Comparison of ENCODE assay signal across 8 cellular contexts in the genomic region with DNA sequence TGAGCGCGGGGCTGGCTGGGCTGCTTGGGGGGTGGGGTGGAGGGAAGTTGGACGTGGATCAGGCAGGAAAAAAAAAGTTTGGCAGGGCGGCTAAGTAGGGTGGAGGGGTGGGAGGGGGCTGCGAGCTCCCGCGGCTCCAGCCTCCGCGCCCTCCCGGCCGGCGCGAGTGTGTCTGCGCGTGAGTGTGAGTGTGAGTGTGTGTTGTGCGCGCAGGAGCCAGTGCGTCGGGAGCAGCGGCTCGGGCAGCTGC. TPM values are rescaled to one million over a fixed set of nuclear protein-coding genes. Genes with fewer than 3 reads are reported as not detected.
A peak's percentile ranks its signal among the peaks of the same experiment; 100 is the strongest.
DNase-seq lines count a peak whose midpoint lies in the region; ATAC-seq, FAIRE-seq and TF ChIP-seq lines count a peak whose summit lies in the region.

No MANE protein-coding gene starts in this region.

- TF ChIP-seq POLR2A in esophagus muscularis mucosa (IDR thresholded peaks at IDR 0.05; ENCODE audit: low read depth): no peak
- no peak for TF ChIP-seq POLR2A in H54 (IDR thresholded peaks at IDR 0.05; ENCODE audit: low read depth, low read length)

- peak; percentile 50 for DNase-seq in CMK (ENCODE audit: low read depth)
- no peak for DNase-seq in SJCRH30
- no peak for DNase-seq in esophagus muscularis mucosa (ENCODE audit: extremely low spot score)
- no peak for DNase-seq in omental fat pad (ENCODE audit: low spot score)
- no peak for DNase-seq in activated effector memory CD4-positive, alpha-beta T cell treated with anti-CD3 and anti-CD28 coated beads, Interleukin-2, amount 50 U/mL, for 16 hours
- no peak for DNase-seq in NCI-H524 (lab: John Stamatoyannopoulos, UW)
- no peak for DNase-seq in NAMALWA (ENCODE audit: low spot score)
- DNase-seq in H54 (ENCODE audit: insufficient read length, low spot score): no peak

- H3K27me3 ChIP-seq in SJCRH30: no peaks in the 10 kb centered on the region
- H3K27me3 ChIP-seq in esophagus muscularis mucosa: no peaks in the 10 kb centered on the region

- no peaks in the 10 kb centered on the region for H3K9me3 ChIP-seq in SJCRH30 (replicated peaks)
- no peaks in the 10 kb centered on the region for H3K9me3 ChIP-seq in esophagus muscularis mucosa

- intact Hi-C loops in esophagus muscularis mucosa (cut with DNase I): loop anchor here (5.0 to 10.0 kb wide), 3 partner anchors 35 to 798 kb away; no protein-coding TSS in a partner anchor

- peak; percentile 1 for ATAC-seq in omental fat pad (ENCODE audit: low FRiP score)

- H3K36me3 ChIP-seq in SJCRH30 (no peaks in the 10 kb centered on the region), esophagus muscularis mucosa (no peaks in the 10 kb centered on the region)

- no peak for TF ChIP-seq CTCF in esophagus muscularis mucosa (IDR thresholded peaks at IDR 0.05)
- TF ChIP-seq CTCF in omental fat pad (IDR thresholded peaks at IDR 0.05): no peak

- 0% methylated on average over 21 of the region's 21 CpGs for WGBS in esophagus muscularis mucosa

- no peak for FAIRE-seq in H54 (lab: Jason Lieb, UNC)

- no peak for TF ChIP-seq EP300 in esophagus muscularis mucosa (IDR thresholded peaks at IDR 0.05)

- H3K27ac ChIP-seq in SJCRH30: peak overlapping the region; percentile 88
- peak overlapping the region; percentile 95 to 100 (median 98) for H3K27ac ChIP-seq in esophagus muscularis mucosa (replicated peaks in 1 of 4)

- H3K4me3 ChIP-seq in SJCRH30: peak overlapping the region; percentile 73
- peak overlapping the region; percentile 83 to 95 (median 88) for H3K4me3 ChIP-seq in esophagus muscularis mucosa

- H3K4me1 ChIP-seq in SJCRH30 (0 out of 2 replicates have a peak, but pooled peaks cover 2% of the 10 kb centered on the region), esophagus muscularis mucosa (peaks cover 39 to 55% (median 50%) of the 10 kb centered on the region in 4 donors)

RNA-seq across cellular contexts. Expression of gene SMARCA2, which starts 2.0 kb away (rescaled TPM):
- total RNA-seq in SJCRH30 (2014; rRNA removed; shearing (Covaris generic)): 45.1 and 64.7 TPM in 2 replicates
- total RNA-seq in esophagus muscularis mucosa (10 to 100 TPM; 76.7 to 99.0 (median 89.8) TPM), omental fat pad (100 to 1,000 TPM in 1 of 4 donors, 10 to 100 TPM in 3; 84.8 to 164 (median 91.6) TPM)
